ENCODE assay signal across 15 cellular contexts in the genomic region with DNA sequence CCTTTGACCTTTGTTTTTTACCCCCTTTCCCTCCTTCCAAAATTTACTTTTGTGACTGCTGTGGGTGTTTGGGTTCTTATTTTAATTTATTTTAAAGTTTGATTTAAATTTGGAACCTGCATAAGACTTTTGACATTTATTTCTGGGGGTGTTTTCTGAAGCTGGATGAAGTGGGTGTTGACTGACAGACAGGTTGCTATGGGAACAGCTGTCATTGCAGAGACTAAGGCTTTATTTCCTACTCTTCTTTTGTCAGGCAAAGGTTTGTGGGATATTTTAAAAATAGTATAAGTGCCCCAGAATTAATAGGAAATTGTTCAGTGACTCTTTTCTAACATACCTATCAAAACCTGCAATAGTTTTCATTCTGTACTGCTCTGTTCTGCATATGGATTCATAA.
"Had no signal": no experiment of that assay in that cellular context is flagged by ENCODE, and none has a peak within 500 bp of the region (broad histone marks: within the 10 kb centered on the region; RNA-seq: fewer than 3 reads in every experiment).

No MANE protein-coding gene starts in this region.

- ATAC-seq: heart left ventricle; naive thymus-derived CD4-positive, alpha-beta T cell; right cardiac atrium had no signal

- DNase-seq: cortex of kidney; dorsolateral prefrontal cortex; effector CD8-positive, alpha-beta T cell; foreskin melanocyte; heart left ventricle; kidney glomerular epithelial cell; mammary epithelial cell; naive thymus-derived CD4-positive, alpha-beta T cell; nephron progenitor cell; posterior cingulate gyrus; right cardiac atrium; small intestine; stimulated activated CD4-positive, alpha-beta T cell treated with anti-CD3 and anti-CD28 coated beads, Interleukin-12 subunit alpha, Interleukin-12 subunit beta, amount 100 ng/mL, for 4 hours; stimulated activated naive CD4-positive, alpha-beta T cell; thyroid gland had no signal
